In genomic region chr11:69923196-69923595, GRCh38 we compare ENCODE assay signal across 1 cellular context.
TF ChIP-seq lines count a peak whose summit lies in the region.

No MANE protein-coding gene starts in this region.

TF ChIP-seq in HepG2, 621 proteins besides CTCF, POLR2A, EP300 and RAD21 (continued from another document):
- no peak for TF ChIP-seq SNAPC2 (CRISPR knock-in tag; IDR thresholded peaks at IDR 0.05)
- TF ChIP-seq ZNF354B (CRISPR knock-in tag; IDR thresholded peaks at IDR 0.05) = no peak
- TF ChIP-seq ZNF670 (CRISPR knock-in tag; IDR thresholded peaks at IDR 0.05; ENCODE audit: borderline replicate concordance) = no peak
- no peak for TF ChIP-seq NR2F6 (IDR thresholded peaks at IDR 0.05)
- no peak for TF ChIP-seq NR2F6 (CRISPR knock-in tag; IDR thresholded peaks at IDR 0.05)
- TF ChIP-seq ZNF879 (CRISPR knock-in tag; IDR thresholded peaks at IDR 0.05) = no peak
- TF ChIP-seq ZNF761 (CRISPR knock-in tag; conservative IDR thresholded peaks at IDR 0.05) = no peak
- TF ChIP-seq DPF2 (CRISPR knock-in tag; IDR thresholded peaks at IDR 0.05; ENCODE audit: borderline replicate concordance, low read depth) = no peak
- TF ChIP-seq CBFB (CRISPR knock-in tag; IDR thresholded peaks at IDR 0.05) = no peak
- TF ChIP-seq NR0B2 (CRISPR knock-in tag; IDR thresholded peaks at IDR 0.05) = no peak
- TF ChIP-seq CREM (IDR thresholded peaks at IDR 0.05) = no peak
- TF ChIP-seq CREM (CRISPR knock-in tag; IDR thresholded peaks at IDR 0.05) = no peak
- TF ChIP-seq ZMYM3 (CRISPR knock-in tag; IDR thresholded peaks at IDR 0.05) = no peak
- TF ChIP-seq KLF9 (CRISPR knock-in tag; IDR thresholded peaks at IDR 0.05; ENCODE audit: low read depth) = no peak
- TF ChIP-seq HNRNPK (IDR thresholded peaks at IDR 0.05; ENCODE audit: low read depth, low read length, poor library complexity, severe bottlenecking) = no peak
- no peak for TF ChIP-seq ZNF280D (CRISPR knock-in tag; IDR thresholded peaks at IDR 0.05)
- no peak for TF ChIP-seq GFI1 (CRISPR knock-in tag; IDR thresholded peaks at IDR 0.05; ENCODE audit: borderline replicate concordance)
TF ChIP-seq in HepG2: peak in this region for 0.
